In the genomic region with DNA sequence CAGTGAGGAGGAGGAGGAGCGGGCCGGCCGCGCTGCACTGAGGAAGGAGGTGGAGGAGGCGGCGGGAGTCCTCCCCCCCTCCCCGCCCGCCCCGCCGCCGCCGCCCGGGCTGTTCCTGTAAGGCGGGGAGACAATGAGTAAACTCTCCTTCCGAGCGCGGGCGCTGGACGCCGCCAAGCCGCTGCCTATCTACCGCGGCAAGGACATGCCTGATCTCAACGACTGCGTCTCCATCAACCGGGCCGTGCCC, we compare ENCODE assay signal across 1 cellular context.
A peak's percentile ranks its signal among the peaks of the same experiment; 100 is the strongest.
TF ChIP-seq lines count a peak whose summit lies in the region.

No MANE protein-coding gene starts in this region.

TF ChIP-seq in K562, 482 proteins besides CTCF, POLR2A, EP300 and RAD21 (continued from another document):
- TF ChIP-seq ZNF518B (CRISPR knock-in tag; IDR thresholded peaks at IDR 0.05) = no peak
- peak; percentile 91; the same call in 1 of the 2 replicates for TF ChIP-seq POLR2H (tag; IDR thresholded peaks at IDR 0.05; ENCODE audit: low read depth)
- 0 out of 2 replicates have a peak, but pooled peaks have one; percentile 52 for TF ChIP-seq KLF6 (CRISPR knock-in tag; IDR thresholded peaks at IDR 0.05; ENCODE audit: borderline replicate concordance)
- TF ChIP-seq ZNF263 (CRISPR knock-in tag; IDR thresholded peaks at IDR 0.05; ENCODE audit: borderline replicate concordance) = peak; percentile 93
- no peak for TF ChIP-seq SIRT6 (IDR thresholded peaks at IDR 0.05; ENCODE audit: low read depth, low read length)
- peak; percentile 39; the same call in 1 of the 2 replicates for TF ChIP-seq TOE1 (IDR thresholded peaks at IDR 0.05; ENCODE audit: borderline replicate concordance)
- TF ChIP-seq TOE1 (CRISPR knock-in tag; IDR thresholded peaks at IDR 0.05; ENCODE audit: borderline replicate concordance, low read depth) = no peak
- TF ChIP-seq ZBTB5 (IDR thresholded peaks at IDR 0.05) = no peak
- TF ChIP-seq, protein P1, sequence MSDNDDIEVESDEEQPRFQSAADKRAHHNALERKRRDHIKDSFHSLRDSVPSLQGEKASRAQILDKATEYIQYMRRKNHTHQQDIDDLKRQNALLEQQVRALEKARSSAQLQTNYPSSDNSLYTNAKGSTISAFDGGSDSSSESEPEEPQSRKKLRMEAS (CRISPR knock-in tag; IDR thresholded peaks at IDR 0.05) = no peak
- no peak for TF ChIP-seq SMARCB1 (IDR thresholded peaks at IDR 0.05; ENCODE audit: insufficient read length, low read depth)
- no peak for TF ChIP-seq ZNF347 (CRISPR knock-in tag; IDR thresholded peaks at IDR 0.05; ENCODE audit: low read depth)
- no peak for TF ChIP-seq ZNF146 (CRISPR knock-in tag; IDR thresholded peaks at IDR 0.05; ENCODE audit: unreplicated experiment)
- 0 out of 2 replicates have a peak, but pooled peaks have one; percentile 9 for TF ChIP-seq ZBTB43 (CRISPR knock-in tag; IDR thresholded peaks at IDR 0.05)
- TF ChIP-seq ZNF239 (CRISPR knock-in tag; IDR thresholded peaks at IDR 0.05) = no peak
- no peak for TF ChIP-seq EHMT2 (IDR thresholded peaks at IDR 0.05)
- no peak for TF ChIP-seq BRD9 (IDR thresholded peaks at IDR 0.05; ENCODE audit: low read depth, partially characterized antibody)
- TF ChIP-seq, protein P2, sequence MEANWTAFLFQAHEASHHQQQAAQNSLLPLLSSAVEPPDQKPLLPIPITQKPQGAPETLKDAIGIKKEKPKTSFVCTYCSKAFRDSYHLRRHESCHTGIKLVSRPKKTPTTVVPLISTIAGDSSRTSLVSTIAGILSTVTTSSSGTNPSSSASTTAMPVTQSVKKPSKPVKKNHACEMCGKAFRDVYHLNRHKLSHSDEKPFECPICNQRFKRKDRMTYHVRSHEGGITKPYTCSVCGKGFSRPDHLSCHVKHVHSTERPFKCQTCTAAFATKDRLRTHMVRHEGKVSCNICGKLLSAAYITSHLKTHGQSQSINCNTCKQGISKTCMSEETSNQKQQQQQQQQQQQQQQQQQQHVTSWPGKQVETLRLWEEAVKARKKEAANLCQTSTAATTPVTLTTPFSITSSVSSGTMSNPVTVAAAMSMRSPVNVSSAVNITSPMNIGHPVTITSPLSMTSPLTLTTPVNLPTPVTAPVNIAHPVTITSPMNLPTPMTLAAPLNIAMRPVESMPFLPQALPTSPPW (CRISPR knock-in tag; IDR thresholded peaks at IDR 0.05) = no peak
- no peak for TF ChIP-seq HSF4 (CRISPR knock-in tag; IDR thresholded peaks at IDR 0.05; ENCODE audit: borderline replicate concordance)
- TF ChIP-seq, protein P3, sequence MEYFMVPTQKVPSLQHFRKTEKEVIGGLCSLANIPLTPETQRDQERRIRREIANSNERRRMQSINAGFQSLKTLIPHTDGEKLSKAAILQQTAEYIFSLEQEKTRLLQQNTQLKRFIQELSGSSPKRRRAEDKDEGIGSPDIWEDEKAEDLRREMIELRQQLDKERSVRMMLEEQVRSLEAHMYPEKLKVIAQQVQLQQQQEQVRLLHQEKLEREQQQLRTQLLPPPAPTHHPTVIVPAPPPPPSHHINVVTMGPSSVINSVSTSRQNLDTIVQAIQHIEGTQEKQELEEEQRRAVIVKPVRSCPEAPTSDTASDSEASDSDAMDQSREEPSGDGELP (CRISPR knock-in tag; IDR thresholded peaks at IDR 0.05; ENCODE audit: borderline replicate concordance) = no peak
- TF ChIP-seq ZNF75A (CRISPR knock-in tag; IDR thresholded peaks at IDR 0.05) = no peak
- TF ChIP-seq ZNF696 (CRISPR knock-in tag; conservative IDR thresholded peaks at IDR 0.05) = no peak
- no peak for TF ChIP-seq NFXL1 (CRISPR knock-in tag; IDR thresholded peaks at IDR 0.05)
- TF ChIP-seq, protein P4, sequence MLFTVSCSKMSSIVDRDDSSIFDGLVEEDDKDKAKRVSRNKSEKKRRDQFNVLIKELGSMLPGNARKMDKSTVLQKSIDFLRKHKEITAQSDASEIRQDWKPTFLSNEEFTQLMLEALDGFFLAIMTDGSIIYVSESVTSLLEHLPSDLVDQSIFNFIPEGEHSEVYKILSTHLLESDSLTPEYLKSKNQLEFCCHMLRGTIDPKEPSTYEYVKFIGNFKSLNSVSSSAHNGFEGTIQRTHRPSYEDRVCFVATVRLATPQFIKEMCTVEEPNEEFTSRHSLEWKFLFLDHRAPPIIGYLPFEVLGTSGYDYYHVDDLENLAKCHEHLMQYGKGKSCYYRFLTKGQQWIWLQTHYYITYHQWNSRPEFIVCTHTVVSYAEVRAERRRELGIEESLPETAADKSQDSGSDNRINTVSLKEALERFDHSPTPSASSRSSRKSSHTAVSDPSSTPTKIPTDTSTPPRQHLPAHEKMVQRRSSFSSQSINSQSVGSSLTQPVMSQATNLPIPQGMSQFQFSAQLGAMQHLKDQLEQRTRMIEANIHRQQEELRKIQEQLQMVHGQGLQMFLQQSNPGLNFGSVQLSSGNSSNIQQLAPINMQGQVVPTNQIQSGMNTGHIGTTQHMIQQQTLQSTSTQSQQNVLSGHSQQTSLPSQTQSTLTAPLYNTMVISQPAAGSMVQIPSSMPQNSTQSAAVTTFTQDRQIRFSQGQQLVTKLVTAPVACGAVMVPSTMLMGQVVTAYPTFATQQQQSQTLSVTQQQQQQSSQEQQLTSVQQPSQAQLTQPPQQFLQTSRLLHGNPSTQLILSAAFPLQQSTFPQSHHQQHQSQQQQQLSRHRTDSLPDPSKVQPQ (CRISPR knock-in tag; IDR thresholded peaks at IDR 0.05; ENCODE audit: borderline replicate concordance) = no peak
TF ChIP-seq in K562: peak in this region for 28.
